19 cellular contexts compared by ENCODE assay signal in the genomic region with DNA sequence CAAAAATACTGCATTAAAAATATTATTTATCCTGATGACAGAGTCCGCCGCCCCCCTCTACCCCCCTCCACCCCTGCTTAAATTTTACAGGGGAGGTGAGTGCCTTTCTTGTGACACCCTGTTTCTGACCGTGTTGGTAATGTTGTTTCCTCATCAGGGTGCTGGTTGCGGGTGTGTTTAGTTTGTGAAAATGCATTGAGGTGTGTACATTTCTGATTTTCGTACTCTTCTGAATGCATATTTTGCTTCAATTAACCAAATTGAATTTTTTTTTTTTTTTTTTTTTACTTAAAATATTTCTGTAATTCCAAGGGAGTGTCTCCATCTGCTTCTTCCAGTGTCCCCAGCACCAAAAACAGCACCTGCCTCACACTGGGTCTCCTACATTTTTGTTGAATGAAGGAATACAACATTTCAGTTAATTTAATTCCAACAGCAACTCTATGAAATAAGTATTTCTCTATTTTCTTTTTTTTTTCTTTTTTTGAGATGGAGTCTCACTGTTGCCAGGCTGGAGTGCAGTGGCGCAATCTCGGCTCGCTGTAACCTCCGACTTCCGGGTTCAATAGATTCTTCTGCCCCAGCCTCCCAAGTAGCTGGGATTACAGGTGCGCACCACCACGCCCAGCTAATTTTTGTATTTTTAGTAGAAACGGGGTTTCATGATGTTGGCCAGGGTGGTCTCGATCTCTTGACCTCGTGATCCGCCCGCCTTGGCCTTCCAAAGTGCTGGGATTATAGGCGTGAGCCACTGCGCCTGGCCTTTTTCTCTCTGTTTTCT. TPM values are rescaled to one million over a fixed set of nuclear protein-coding genes. Genes with fewer than 3 reads are reported as not detected.
DNase-seq lines count a peak whose midpoint lies in the region; ATAC-seq and TF ChIP-seq lines count a peak whose summit lies in the region.
"Had no signal": no experiment of that assay in that cellular context is flagged by ENCODE, and none has a peak within 500 bp of the region (broad histone marks: within the 10 kb centered on the region; RNA-seq: fewer than 3 reads in every experiment).

No MANE protein-coding gene starts in this region.

- no peak overlapping the region for H2AFZ ChIP-seq in OCI-LY1 (ENCODE audit: low read length)

- no peaks in the 10 kb centered on the region for H4K20me1 ChIP-seq in OCI-LY1 (ENCODE audit: insufficient read depth, low read length)

- no peak for TF ChIP-seq CTCF in OCI-LY1 (IDR thresholded peaks at IDR 0.05; ENCODE audit: low read length)
- no peak for TF ChIP-seq CTCF in epithelial cell of esophagus (IDR thresholded peaks at IDR 0.05; ENCODE audit: insufficient read depth, low read depth, low read length, missing control alignments)
- no peak for TF ChIP-seq CTCF in omental fat pad (IDR thresholded peaks at IDR 0.05)

- H3K4me3 ChIP-seq in OCI-LY1 (ENCODE audit: low read depth, low read length, poor library complexity, severe bottlenecking) (no peak overlapping the region), epithelial cell of esophagus (ENCODE audit: low read length) (no peak overlapping the region)
- H3K4me3 ChIP-seq: GM12878, lower lobe of right lung, Peyer's patch, testis had no signal

- H3K9me2 ChIP-seq in OCI-LY1 (ENCODE audit: low read depth, low read length): no peaks in the 10 kb centered on the region

- H3K79me2 ChIP-seq in OCI-LY1 (ENCODE audit: insufficient read depth, low read length): no peaks in the 10 kb centered on the region

- no peak overlapping the region for H3K9ac ChIP-seq in OCI-LY1 (ENCODE audit: low read length)

- ATAC-seq in omental fat pad (ENCODE audit: low FRiP score) (peak; percentile 7), HG03025 (IDR thresholded peaks at IDR 0.05; ENCODE audit: low FRiP score, unreplicated experiment) (no peak)
- ATAC-seq: GM12878; lower lobe of right lung; right cardiac atrium; stimulated activated effector memory CD8-positive, alpha-beta T cell treated with anti-CD3 and anti-CD28 coated beads, Interleukin-12 subunit alpha, Interleukin-12 subunit beta, amount 100 ng/mL, for 72 hours had no signal

- peaks cover 50% of the 10 kb centered on the region for H3K4me1 ChIP-seq in OCI-LY1 (ENCODE audit: insufficient read depth, low read length, severe bottlenecking)

- no peaks in the 10 kb centered on the region for H3K9me3 ChIP-seq in OCI-LY1 (ENCODE audit: low read length)
- H3K9me3 ChIP-seq: lower lobe of right lung, Peyer's patch, testis had no signal

- no peaks in the 10 kb centered on the region for H3K27me3 ChIP-seq in OCI-LY1 (ENCODE audit: insufficient read depth, low read length)
- H3K27me3 ChIP-seq: Peyer's patch, testis had no signal

- intact Hi-C loops in head of caudate nucleus (cut with DNase I): no loop called here

- peaks cover 8% of the 10 kb centered on the region; the same call in 1 of the 2 replicates for H3F3A ChIP-seq in OCI-LY1 (ENCODE audit: insufficient read depth, low read length)

- peak; percentile 41 for DNase-seq in ELR (ENCODE audit: low read depth)
- DNase-seq in epithelial cell of esophagus (ENCODE audit: low read depth): peak; percentile 67
- no peak for DNase-seq in omental fat pad (ENCODE audit: low spot score)
- no peak for DNase-seq in stimulated activated CD4-positive, alpha-beta T cell treated with anti-CD3 and anti-CD28 coated beads, Interleukin-4, amount 100 ng/mL, for 24 hours
- no peak for DNase-seq in cerebellar cortex (ENCODE audit: low spot score)
- no peak for DNase-seq in head of caudate nucleus
- DNase-seq: activated gamma-delta T cell treated with Interleukin-2 at 50 U/mL for 16 hours; CD4-positive, alpha-beta T cell; kidney; lower lobe of right lung; NCI-H2171 treated with DMSO at 0.1 percent for 48 hours; occipital lobe; Peyer's patch; right cardiac atrium; testis had no signal

- H3K27ac ChIP-seq in OCI-LY1 (ENCODE audit: low read depth, low read length, poor library complexity, severe bottlenecking): peak overlapping the region; percentile 87
- H3K27ac ChIP-seq: lower lobe of right lung, Peyer's patch, testis had no signal

- peak overlapping the region; percentile 74; the same call in 1 of the 2 replicates for H3K4me2 ChIP-seq in OCI-LY1 (ENCODE audit: low read length)

- H3K36me3 ChIP-seq in OCI-LY1 (ENCODE audit: insufficient read depth, low read length): no peaks in the 10 kb centered on the region; the same call in 1 of the 2 replicates
- H3K36me3 ChIP-seq: lower lobe of right lung, Peyer's patch had no signal

RNA-seq across cellular contexts. Expression of gene SLC2A1, which starts 5.6 kb away (rescaled TPM):
- total RNA-seq in omental fat pad: 10 to 100 TPM; 13.4 to 71.5 (median 48.0) TPM

Comparison
In these comparisons a context has a peak if more than half of its experiments do, and no peak if none do; other contexts are left out.
1. DNase-seq: peak in ELR (single experiment) and epithelial cell of esophagus (single experiment); none in omental fat pad (single experiment), stimulated activated CD4-positive, alpha-beta T cell treated with anti-CD3 and anti-CD28 coated beads, Interleukin-4, amount 100 ng/mL, for 24 hours (single experiment), cerebellar cortex (single experiment) and head of caudate nucleus (0 of 42).